Comparison of ENCODE assay signal across 27 cellular contexts in genomic region chr22:42734406-42734805, GRCh38. TPM values are rescaled to one million over a fixed set of nuclear protein-coding genes. Genes with fewer than 3 reads are reported as not detected.
"Had no signal": no experiment of that assay in that cellular context is flagged by ENCODE, and none has a peak within 500 bp of the region (broad histone marks: within the 10 kb centered on the region; RNA-seq: fewer than 3 reads in every experiment).

No MANE protein-coding gene starts in this region.

- DNase-seq: hypothalamus; islet precursor cell; left ventricle myocardium inferior; mesendoderm; midbrain; mucosa of descending colon; naive thymus-derived CD4-positive, alpha-beta T cell; occipital lobe; ovary; right lobe of liver; stimulated activated CD4-positive, alpha-beta T cell treated with anti-CD3 and anti-CD28 coated beads, Interleukin-12 subunit alpha, Interleukin-12 subunit beta, amount 100 ng/mL, for 4 hours; stimulated activated CD4-positive, alpha-beta T cell treated with anti-CD3 and anti-CD28 coated beads, Interleukin-15, amount 100 ng/mL, for 24 hours; stimulated activated CD4-positive, alpha-beta T cell treated with anti-CD3 and anti-CD28 coated beads, Interleukin-2, amount 100 ng/mL, for 24 hours; stimulated activated CD4-positive, alpha-beta T cell treated with anti-CD3 and anti-CD28 coated beads, Interleukin-4, amount 100 ng/mL, for 1 hour; stimulated activated naive B cell treated with anti-CD40 and anti-IgM and Interleukin-4, amounts not matched to agents 10 μg/mL and 1 μg/mL and 100 μg/mL, for 72 hours; stimulated activated naive CD8-positive, alpha-beta T cell treated with anti-CD3 and anti-CD28 coated beads, Interleukin-15, Interleukin-2, amounts not matched to agents 100 U/mL and 50 U/mL, for 24 hours; stomach; testis; thyroid gland; transverse colon; upper lobe of left lung had no signal

- H3K36me3 ChIP-seq: left ventricle myocardium inferior, neutrophil, ovary, right atrium auricular region, right lobe of liver, stomach, thyroid gland, transverse colon, upper lobe of left lung, vagina had no signal

- ATAC-seq: mucosa of descending colon; naive thymus-derived CD4-positive, alpha-beta T cell; natural killer cell treated with Interleukin-12 subunit alpha and Interleukin-12 subunit beta and Interleukin-15 and Interleukin-18, amount 100 ng/mL, for 72 hours; right lobe of liver; stimulated activated naive B cell treated with anti-CD40 and anti-IgM and Interleukin-4, amounts not matched to agents 10 μg/mL and 1 μg/mL and 100 μg/mL, for 72 hours; stimulated activated naive CD8-positive, alpha-beta T cell treated with anti-CD3 and anti-CD28 coated beads, Interleukin-15, Interleukin-2, amounts not matched to agents 100 U/mL and 50 U/mL, for 24 hours had no signal

- H3K27me3 ChIP-seq: ovary, right atrium auricular region, right lobe of liver, stomach, testis, thyroid gland, transverse colon, upper lobe of left lung, vagina had no signal

- H3K27ac ChIP-seq: left ventricle myocardium inferior, neutrophil, ovary, right atrium auricular region, right lobe of liver, stomach, testis, thyroid gland, transverse colon, upper lobe of left lung, vagina had no signal

- H3K4me3 ChIP-seq: left ventricle myocardium inferior, lung, mucosa of descending colon, ovary, right atrium auricular region, right lobe of liver, stomach, testis, thyroid gland, transverse colon, upper lobe of left lung, vagina had no signal

- H3K9me3 ChIP-seq: left ventricle myocardium inferior, mucosa of descending colon, neutrophil, ovary, right atrium auricular region, right lobe of liver, stomach, testis, thyroid gland, transverse colon, upper lobe of left lung, vagina had no signal

- H3K4me1 ChIP-seq: left ventricle myocardium inferior, right atrium auricular region, right lobe of liver, thyroid gland, transverse colon, upper lobe of left lung had no signal

RNA-seq across cellular contexts. Expression of gene A4GALT, which starts 13.7 kb away (rescaled TPM):
- total RNA-seq: naive thymus-derived CD4-positive, alpha-beta T cell had no signal
- polyA plus RNA-seq: naive thymus-derived CD4-positive, alpha-beta T cell; neural cell had no signal
